In genomic region chr2:73746015-73746876, GRCh38 we compare ENCODE assay signal across 1 cellular context.
TF ChIP-seq lines count a peak whose summit lies in the region.

No MANE protein-coding gene starts in this region.

TF ChIP-seq in endothelial cell of umbilical vein, 7 proteins besides CTCF, POLR2A, EP300 and RAD21:
- TF ChIP-seq JUN (IDR thresholded peaks at IDR 0.05; ENCODE audit: borderline replicate concordance, insufficient read depth, insufficient read length, low read depth) (no peak), EZH2 (IDR thresholded peaks at IDR 0.05; ENCODE audit: borderline replicate concordance, low read depth, low read length, severe bottlenecking) (no peak), FOS (IDR thresholded peaks at IDR 0.05; ENCODE audit: borderline replicate concordance, insufficient read depth, low read length) (no peak), MYC (IDR thresholded peaks at IDR 0.05; ENCODE audit: low read depth, low read length) (no peak), POLR2AphosphoS5 (IDR thresholded peaks at IDR 0.05; ENCODE audit: insufficient read depth, low read depth, low read length) (peak; percentile 47), GATA2 (IDR thresholded peaks at IDR 0.05; ENCODE audit: insufficient read depth, insufficient read length, low read depth, low read length) (peak; percentile 44)
- TF ChIP-seq, protein P1, sequence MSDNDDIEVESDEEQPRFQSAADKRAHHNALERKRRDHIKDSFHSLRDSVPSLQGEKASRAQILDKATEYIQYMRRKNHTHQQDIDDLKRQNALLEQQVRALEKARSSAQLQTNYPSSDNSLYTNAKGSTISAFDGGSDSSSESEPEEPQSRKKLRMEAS (IDR thresholded peaks at IDR 0.05; ENCODE audit: insufficient read depth, insufficient read length) = peak; percentile 29
